In genomic region chr12:51381226-51382079, GRCh38 we compare ENCODE assay signal across 13 cellular contexts. TPM values are rescaled to one million over a fixed set of nuclear protein-coding genes. Genes with fewer than 3 reads are reported as not detected.
DNase-seq lines count a peak whose midpoint lies in the region; ATAC-seq and TF ChIP-seq lines count a peak whose summit lies in the region.
"Had no signal": no experiment of that assay in that cellular context is flagged by ENCODE, and none has a peak within 500 bp of the region (broad histone marks: within the 10 kb centered on the region; RNA-seq: fewer than 3 reads in every experiment).

No MANE protein-coding gene starts in this region.

- H3K36me3 Mint-ChIP-seq in brain, result no peaks in the 10 kb centered on the region

- peaks cover 38% of the 10 kb centered on the region for H3K4me1 Mint-ChIP-seq in brain

- H3K27ac Mint-ChIP-seq in brain, result peak overlapping the region in 3 of 5 experiments; percentile 14 to 88 (median 68)

- H3K4me3 Mint-ChIP-seq in brain, result no peak overlapping the region

- peaks cover 27% of the 10 kb centered on the region for H3K27me3 Mint-ChIP-seq in brain

- TF ChIP-seq CTCF in brain (conservative IDR thresholded peaks at IDR 0.05), result no peak

- peak; percentile 70 for DNase-seq in NCI-H2107 treated with DMSO at 0.1 percent for 48 hours (lab: John Stamatoyannopoulos, UW; ENCODE audit: unreplicated experiment)
- DNase-seq in NCI-H2107 (lab: John Stamatoyannopoulos, UW), result no peak
- peak; percentile 37 for DNase-seq in NCI-H146 treated with DMSO at 0.1 percent for 48 hours (lab: John Stamatoyannopoulos, UW; ENCODE audit: unreplicated experiment)
- DNase-seq in renal cortical epithelial cell (ENCODE audit: low read depth), result peak; percentile 66
- DNase-seq in inferior parietal cortex (ENCODE audit: extremely low spot score), result no peak
- DNase-seq in RKO (ENCODE audit: low spot score), result no peak
- DNase-seq: foreskin keratinocyte, islet precursor cell had no signal

- no peak for ATAC-seq in HG03571 (IDR thresholded peaks at IDR 0.05; ENCODE audit: unreplicated experiment)
- ATAC-seq: A549, foreskin keratinocyte had no signal

- peaks cover 0 to 2% (median 0%) of the 10 kb centered on the region in 5 experiments for H3K9me3 Mint-ChIP-seq in brain

RNA-seq across cellular contexts. Expression of gene GALNT6, which starts 9.8 kb away (rescaled TPM):
- 9.3 TPM for polyA plus RNA-seq in brain (ENCODE audit: insufficient read depth, low read depth, low replicate concordance)
- total RNA-seq in renal cortical epithelial cell, result 41.6 and 93.3 TPM in 2 replicates
- total RNA-seq: LHCN-M2 had no signal

RNA-seq across cellular contexts. Expression of gene CELA1, which starts 35.0 kb away (rescaled TPM):
- not detected for polyA plus RNA-seq in brain (ENCODE audit: insufficient read depth, low read depth, low replicate concordance)
- total RNA-seq in renal cortical epithelial cell, result not detected in 2 replicates
- total RNA-seq: cardiac septum, foreskin keratinocyte, LHCN-M2 had no signal
- polyA plus RNA-seq: A549, foreskin keratinocyte had no signal

RNA-seq across cellular contexts. Expression of gene SLC4A8, which starts 43.2 kb away (rescaled TPM):
- polyA plus RNA-seq in brain (ENCODE audit: insufficient read depth, low read depth, low replicate concordance), result 15.8 TPM
- 1.0 and 2.1 TPM in 2 replicates for total RNA-seq in renal cortical epithelial cell

RNA-seq across cellular contexts. Expression of gene BIN2, which starts 57.5 kb away (rescaled TPM):
- 1.3 TPM for polyA plus RNA-seq in brain (ENCODE audit: insufficient read depth, low read depth, low replicate concordance)
- total RNA-seq in renal cortical epithelial cell, result not detected in 2 replicates
- total RNA-seq: foreskin keratinocyte, LHCN-M2 had no signal
- polyA plus RNA-seq: foreskin keratinocyte had no signal

Comparison
In these comparisons a context has a peak if more than half of its experiments do, and no peak if none do; other contexts are left out.
1. DNase-seq: peak in NCI-H2107 treated with DMSO at 0.1 percent for 48 hours (single experiment), NCI-H146 treated with DMSO at 0.1 percent for 48 hours (single experiment) and renal cortical epithelial cell (single experiment); none in NCI-H2107 (single experiment), inferior parietal cortex (single experiment) and RKO (single experiment).